Comparison of ENCODE assay signal across 1 cellular context in genomic region chr20:63521602-63522001, GRCh38.
TF ChIP-seq lines count a peak whose summit lies in the region.

No MANE protein-coding gene starts in this region.

TF ChIP-seq in H1, 55 proteins besides CTCF, POLR2A, EP300 and RAD21:
- TF ChIP-seq EGR1 (IDR thresholded peaks at IDR 0.05; ENCODE audit: borderline replicate concordance, low read depth, low read length) (no peak), RXRA (IDR thresholded peaks at IDR 0.05; ENCODE audit: insufficient read depth, low read depth, low read length) (no peak), GABPA (IDR thresholded peaks at IDR 0.05; ENCODE audit: borderline replicate concordance, insufficient read depth, low read length) (no peak)
TF ChIP-seq in H1: peak in this region for 0.
